ENCODE assay signal across 11 cellular contexts in the genomic region with DNA sequence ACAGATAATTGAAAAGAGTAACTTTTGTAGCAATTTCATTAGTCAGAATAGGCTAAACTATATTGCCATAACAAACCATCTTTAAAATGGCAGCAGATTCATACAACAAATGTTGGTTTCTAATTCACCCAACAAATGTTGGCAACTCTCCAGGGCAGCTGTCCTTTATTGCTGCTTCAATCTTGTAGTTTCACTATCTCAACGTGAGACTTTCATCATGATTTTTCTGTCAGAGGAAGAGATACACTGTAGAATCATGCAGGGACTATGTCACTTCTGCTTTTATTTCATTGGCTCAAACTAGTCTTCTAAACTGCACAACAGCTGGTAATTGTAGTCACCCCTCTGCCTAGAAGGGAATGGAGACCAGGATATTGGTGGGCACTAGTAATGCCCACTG.
A peak's percentile ranks its signal among the peaks of the same experiment; 100 is the strongest.
DNase-seq lines count a peak whose midpoint lies in the region; ATAC-seq lines count a peak whose summit lies in the region.
"Had no signal": no experiment of that assay in that cellular context is flagged by ENCODE, and none has a peak within 500 bp of the region (broad histone marks: within the 10 kb centered on the region; RNA-seq: fewer than 3 reads in every experiment).

No MANE protein-coding gene starts in this region.

- ATAC-seq in stimulated activated naive CD8-positive, alpha-beta T cell treated with anti-CD3 and anti-CD28 coated beads, Interleukin-15, amount 100 ng/mL, for 72 hours = no peak
- ATAC-seq in stimulated activated naive CD8-positive, alpha-beta T cell treated with anti-CD3 and anti-CD28 coated beads, Interleukin-15, Interleukin-2, amounts not matched to agents 100 U/mL and 50 U/mL, for 24 hours = no peak
- ATAC-seq in HG03469 (IDR thresholded peaks at IDR 0.05; ENCODE audit: unreplicated experiment) = no peak
- no peak for ATAC-seq in HG02678 (IDR thresholded peaks at IDR 0.05; ENCODE audit: unreplicated experiment)
- ATAC-seq: T-cell had no signal

- H3K27ac Mint-ChIP-seq in stimulated activated naive CD8-positive, alpha-beta T cell treated with anti-CD3 and anti-CD28 coated beads, Interleukin-15, amount 100 ng/mL, for 72 hours = peak overlapping the region in 1 of 2 donors; percentile 34
- H3K27ac Mint-ChIP-seq: natural killer cell, T-cell had no signal

- H3K9me3 Mint-ChIP-seq in stimulated activated naive CD8-positive, alpha-beta T cell treated with anti-CD3 and anti-CD28 coated beads, Interleukin-15, amount 100 ng/mL, for 72 hours = no peaks in the 10 kb centered on the region
- H3K9me3 Mint-ChIP-seq: natural killer cell, T-cell had no signal

- H3K27me3 Mint-ChIP-seq in stimulated activated naive CD8-positive, alpha-beta T cell treated with anti-CD3 and anti-CD28 coated beads, Interleukin-15, amount 100 ng/mL, for 72 hours = no peaks in the 10 kb centered on the region
- H3K27me3 Mint-ChIP-seq: T-cell had no signal

- no peak overlapping the region for H3K4me3 Mint-ChIP-seq in stimulated activated naive CD8-positive, alpha-beta T cell treated with anti-CD3 and anti-CD28 coated beads, Interleukin-15, amount 100 ng/mL, for 72 hours
- H3K4me3 Mint-ChIP-seq: natural killer cell, T-cell had no signal

- peaks cover 5% of the 10 kb centered on the region for H3K4me1 Mint-ChIP-seq in stimulated activated naive CD8-positive, alpha-beta T cell treated with anti-CD3 and anti-CD28 coated beads, Interleukin-15, amount 100 ng/mL, for 72 hours

- peak; percentile 1 to 12 for DNase-seq in stimulated activated naive CD8-positive, alpha-beta T cell treated with anti-CD3 and anti-CD28 coated beads, Interleukin-15, amount 100 ng/mL, for 72 hours
- DNase-seq in stimulated activated naive CD8-positive, alpha-beta T cell treated with anti-CD3 and anti-CD28 coated beads, Interleukin-15, Interleukin-2, amounts not matched to agents 100 U/mL and 50 U/mL, for 24 hours = no peak
- DNase-seq in NOMO-1 (lab: John Stamatoyannopoulos, UW; ENCODE audit: unreplicated experiment in 2 of 2) (peak; percentile 29 to 90), fibroblast of gingiva (ENCODE audit: low read depth) (peak; percentile 23), NCI-H187 treated with DMSO at 0.1 percent for 48 hours (lab: John Stamatoyannopoulos, UW) (no peak), DMS79 (lab: John Stamatoyannopoulos, UW) (no peak)
- DNase-seq: central memory CD4-positive, alpha-beta T cell; natural killer cell had no signal

Comparison
In these comparisons a context has a peak if more than half of its experiments do, and no peak if none do; other contexts are left out.
1. DNase-seq: peak in stimulated activated naive CD8-positive, alpha-beta T cell treated with anti-CD3 and anti-CD28 coated beads, Interleukin-15, amount 100 ng/mL, for 72 hours (2 of 2), NOMO-1 (2 of 2) and fibroblast of gingiva (single experiment); none in stimulated activated naive CD8-positive, alpha-beta T cell treated with anti-CD3 and anti-CD28 coated beads, Interleukin-15, Interleukin-2, amounts not matched to agents 100 U/mL and 50 U/mL, for 24 hours (single experiment), NCI-H187 treated with DMSO at 0.1 percent for 48 hours (single experiment) and DMS79 (single experiment).